Comparison of ENCODE assay signal across 10 cellular contexts in genomic region chr4:33160126-33160525, GRCh38.
A peak's percentile ranks its signal among the peaks of the same experiment; 100 is the strongest.
DNase-seq lines count a peak whose midpoint lies in the region; ATAC-seq, FAIRE-seq and TF ChIP-seq lines count a peak whose summit lies in the region.
"Had no signal": no experiment of that assay in that cellular context is flagged by ENCODE, and none has a peak within 500 bp of the region (broad histone marks: within the 10 kb centered on the region; RNA-seq: fewer than 3 reads in every experiment).

No MANE protein-coding gene starts in this region.

- no peak overlapping the region for H3K27ac Mint-ChIP-seq in nephron progenitor cell
- H3K27ac Mint-ChIP-seq in activated naive CD8-positive, alpha-beta T cell treated with anti-CD3 and anti-CD28 coated beads, Interleukin-2, amount 50 U/mL, for 24 hours, result no peak overlapping the region

- H3K36me3 Mint-ChIP-seq in nephron progenitor cell (ENCODE audit: low read depth), result no peaks in the 10 kb centered on the region
- H3K36me3 Mint-ChIP-seq in activated naive CD8-positive, alpha-beta T cell treated with anti-CD3 and anti-CD28 coated beads, Interleukin-2, amount 50 U/mL, for 24 hours (ENCODE audit: low read depth), result no peaks in the 10 kb centered on the region

- H3K4me3 Mint-ChIP-seq in nephron progenitor cell, result no peak overlapping the region
- H3K4me3 Mint-ChIP-seq in activated naive CD8-positive, alpha-beta T cell treated with anti-CD3 and anti-CD28 coated beads, Interleukin-2, amount 50 U/mL, for 24 hours, result no peak overlapping the region

- peak; percentile 53 for DNase-seq in DMS53 (lab: John Stamatoyannopoulos, UW)
- no peak for DNase-seq in DMS53 treated with DMSO at 0.1 percent for 48 hours (lab: John Stamatoyannopoulos, UW; ENCODE audit: unreplicated experiment)
- DNase-seq in HTR-8/SVneo (ENCODE audit: insufficient read length, low spot score), result peak; percentile 3
- DNase-seq in amniotic epithelial cell (ENCODE audit: low read depth), result peak; percentile 55
- DNase-seq in nephron progenitor cell, result no peak
- no peak for DNase-seq in activated naive CD8-positive, alpha-beta T cell treated with anti-CD3 and anti-CD28 coated beads, Interleukin-2, amount 50 U/mL, for 24 hours
- DNase-seq in activated T-cell treated with anti-CD3 and anti-CD28 coated beads, Interleukin-2, amount 50 U/mL, for 1 hour, result no peak
- no peak for DNase-seq in SHP77 treated with DMSO at 0.1 percent for 48 hours (lab: John Stamatoyannopoulos, UW)
- DNase-seq: 8988T, hippocampal formation had no signal

- H3K9me3 Mint-ChIP-seq in nephron progenitor cell, result peaks cover 7% of the 10 kb centered on the region
- peaks cover 39% of the 10 kb centered on the region for H3K9me3 Mint-ChIP-seq in activated naive CD8-positive, alpha-beta T cell treated with anti-CD3 and anti-CD28 coated beads, Interleukin-2, amount 50 U/mL, for 24 hours

- no peaks in the 10 kb centered on the region for H3K4me1 Mint-ChIP-seq in nephron progenitor cell
- no peaks in the 10 kb centered on the region for H3K4me1 Mint-ChIP-seq in activated naive CD8-positive, alpha-beta T cell treated with anti-CD3 and anti-CD28 coated beads, Interleukin-2, amount 50 U/mL, for 24 hours

- TF ChIP-seq CTCF in nephron progenitor cell (IDR thresholded peaks at IDR 0.05), result peak; percentile 35

- no peaks in the 10 kb centered on the region for H3K27me3 Mint-ChIP-seq in nephron progenitor cell (ENCODE audit: low read depth, poor library complexity)
- no peaks in the 10 kb centered on the region for H3K27me3 Mint-ChIP-seq in activated naive CD8-positive, alpha-beta T cell treated with anti-CD3 and anti-CD28 coated beads, Interleukin-2, amount 50 U/mL, for 24 hours

- no peak for ATAC-seq in activated naive CD8-positive, alpha-beta T cell treated with anti-CD3 and anti-CD28 coated beads, Interleukin-2, amount 50 U/mL, for 24 hours

- no peak for FAIRE-seq in HTR-8/SVneo (lab: Jason Lieb, UNC)

Comparison
In these comparisons a context has a peak if more than half of its experiments do, and no peak if none do; other contexts are left out.
1. DNase-seq: peak in DMS53 (single experiment), HTR-8/SVneo (single experiment) and amniotic epithelial cell (single experiment); none in DMS53 treated with DMSO at 0.1 percent for 48 hours (single experiment), nephron progenitor cell (single experiment), activated naive CD8-positive, alpha-beta T cell treated with anti-CD3 and anti-CD28 coated beads, Interleukin-2, amount 50 U/mL, for 24 hours (single experiment), activated T-cell treated with anti-CD3 and anti-CD28 coated beads, Interleukin-2, amount 50 U/mL, for 1 hour (single experiment) and SHP77 treated with DMSO at 0.1 percent for 48 hours (single experiment).